ENCODE assay signal across 2 cellular contexts in genomic region chr10:73644015-73644743, GRCh38.
A peak's percentile ranks its signal among the peaks of the same experiment; 100 is the strongest.
TF ChIP-seq lines count a peak whose summit lies in the region.

No MANE protein-coding gene starts in this region.

TF ChIP-seq in GM23338, 12 proteins besides CTCF, POLR2A, EP300 and RAD21:
- no peak for TF ChIP-seq STAT1 (IDR thresholded peaks at IDR 0.05; ENCODE audit: unreplicated experiment)
- no peak for TF ChIP-seq NANOG (IDR thresholded peaks at IDR 0.05; ENCODE audit: borderline replicate concordance)
- TF ChIP-seq EZH2 (IDR thresholded peaks at IDR 0.05; ENCODE audit: low read depth, unreplicated experiment), result no peak
- TF ChIP-seq, protein P1, sequence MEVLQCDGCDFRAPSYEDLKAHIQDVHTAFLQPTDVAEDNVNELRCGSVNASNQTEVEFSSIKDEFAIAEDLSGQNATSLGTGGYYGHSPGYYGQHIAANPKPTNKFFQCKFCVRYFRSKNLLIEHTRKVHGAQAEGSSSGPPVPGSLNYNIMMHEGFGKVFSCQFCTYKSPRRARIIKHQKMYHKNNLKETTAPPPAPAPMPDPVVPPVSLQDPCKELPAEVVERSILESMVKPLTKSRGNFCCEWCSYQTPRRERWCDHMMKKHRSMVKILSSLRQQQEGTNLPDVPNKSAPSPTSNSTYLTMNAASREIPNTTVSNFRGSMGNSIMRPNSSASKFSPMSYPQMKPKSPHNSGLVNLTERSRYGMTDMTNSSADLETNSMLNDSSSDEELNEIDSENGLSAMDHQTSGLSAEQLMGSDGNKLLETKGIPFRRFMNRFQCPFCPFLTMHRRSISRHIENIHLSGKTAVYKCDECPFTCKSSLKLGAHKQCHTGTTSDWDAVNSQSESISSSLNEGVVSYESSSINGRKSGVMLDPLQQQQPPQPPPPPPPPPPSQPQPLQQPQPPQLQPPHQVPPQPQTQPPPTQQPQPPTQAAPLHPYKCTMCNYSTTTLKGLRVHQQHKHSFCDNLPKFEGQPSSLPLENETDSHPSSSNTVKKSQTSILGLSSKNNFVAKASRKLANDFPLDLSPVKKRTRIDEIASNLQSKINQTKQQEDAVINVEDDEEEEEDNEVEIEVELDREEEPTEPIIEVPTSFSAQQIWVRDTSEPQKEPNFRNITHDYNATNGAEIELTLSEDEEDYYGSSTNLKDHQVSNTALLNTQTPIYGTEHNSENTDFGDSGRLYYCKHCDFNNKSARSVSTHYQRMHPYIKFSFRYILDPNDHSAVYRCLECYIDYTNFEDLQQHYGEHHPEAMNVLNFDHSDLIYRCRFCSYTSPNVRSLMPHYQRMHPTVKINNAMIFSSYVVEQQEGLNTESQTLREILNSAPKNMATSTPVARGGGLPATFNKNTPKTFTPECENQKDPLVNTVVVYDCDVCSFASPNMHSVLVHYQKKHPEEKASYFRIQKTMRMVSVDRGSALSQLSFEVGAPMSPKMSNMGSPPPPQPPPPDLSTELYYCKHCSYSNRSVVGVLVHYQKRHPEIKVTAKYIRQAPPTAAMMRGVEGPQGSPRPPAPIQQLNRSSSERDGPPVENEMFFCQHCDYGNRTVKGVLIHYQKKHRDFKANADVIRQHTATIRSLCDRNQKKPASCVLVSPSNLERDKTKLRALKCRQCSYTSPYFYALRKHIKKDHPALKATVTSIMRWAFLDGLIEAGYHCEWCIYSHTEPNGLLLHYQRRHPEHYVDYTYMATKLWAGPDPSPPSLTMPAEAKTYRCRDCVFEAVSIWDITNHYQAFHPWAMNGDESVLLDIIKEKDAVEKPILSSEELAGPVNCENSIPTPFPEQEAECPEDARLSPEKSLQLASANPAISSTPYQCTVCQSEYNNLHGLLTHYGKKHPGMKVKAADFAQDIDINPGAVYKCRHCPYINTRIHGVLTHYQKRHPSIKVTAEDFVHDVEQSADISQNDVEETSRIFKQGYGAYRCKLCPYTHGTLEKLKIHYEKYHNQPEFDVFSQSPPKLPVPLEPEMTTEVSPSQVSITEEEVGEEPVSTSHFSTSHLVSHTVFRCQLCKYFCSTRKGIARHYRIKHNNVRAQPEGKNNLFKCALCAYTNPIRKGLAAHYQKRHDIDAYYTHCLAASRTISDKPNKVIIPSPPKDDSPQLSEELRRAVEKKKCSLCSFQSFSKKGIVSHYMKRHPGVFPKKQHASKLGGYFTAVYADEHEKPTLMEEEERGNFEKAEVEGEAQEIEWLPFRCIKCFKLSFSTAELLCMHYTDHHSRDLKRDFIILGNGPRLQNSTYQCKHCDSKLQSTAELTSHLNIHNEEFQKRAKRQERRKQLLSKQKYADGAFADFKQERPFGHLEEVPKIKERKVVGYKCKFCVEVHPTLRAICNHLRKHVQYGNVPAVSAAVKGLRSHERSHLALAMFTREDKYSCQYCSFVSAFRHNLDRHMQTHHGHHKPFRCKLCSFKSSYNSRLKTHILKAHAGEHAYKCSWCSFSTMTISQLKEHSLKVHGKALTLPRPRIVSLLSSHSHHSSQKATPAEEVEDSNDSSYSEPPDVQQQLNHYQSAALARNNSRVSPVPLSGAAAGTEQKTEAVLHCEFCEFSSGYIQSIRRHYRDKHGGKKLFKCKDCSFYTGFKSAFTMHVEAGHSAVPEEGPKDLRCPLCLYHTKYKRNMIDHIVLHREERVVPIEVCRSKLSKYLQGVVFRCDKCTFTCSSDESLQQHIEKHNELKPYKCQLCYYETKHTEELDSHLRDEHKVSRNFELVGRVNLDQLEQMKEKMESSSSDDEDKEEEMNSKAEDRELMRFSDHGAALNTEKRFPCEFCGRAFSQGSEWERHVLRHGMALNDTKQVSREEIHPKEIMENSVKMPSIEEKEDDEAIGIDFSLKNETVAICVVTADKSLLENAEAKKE (CRISPR knock-in tag; IDR thresholded peaks at IDR 0.05), result no peak
- TF ChIP-seq JUNB (IDR thresholded peaks at IDR 0.05; ENCODE audit: unreplicated experiment), result no peak
- no peak for TF ChIP-seq EZH2phosphoT487 (IDR thresholded peaks at IDR 0.05; ENCODE audit: unreplicated experiment)
- TF ChIP-seq POLR2AphosphoS5 (IDR thresholded peaks at IDR 0.05; ENCODE audit: low read depth), result no peak
- TF ChIP-seq ZNF114 (CRISPR knock-in tag; IDR thresholded peaks at IDR 0.05), result no peak
- TF ChIP-seq, protein P2, sequence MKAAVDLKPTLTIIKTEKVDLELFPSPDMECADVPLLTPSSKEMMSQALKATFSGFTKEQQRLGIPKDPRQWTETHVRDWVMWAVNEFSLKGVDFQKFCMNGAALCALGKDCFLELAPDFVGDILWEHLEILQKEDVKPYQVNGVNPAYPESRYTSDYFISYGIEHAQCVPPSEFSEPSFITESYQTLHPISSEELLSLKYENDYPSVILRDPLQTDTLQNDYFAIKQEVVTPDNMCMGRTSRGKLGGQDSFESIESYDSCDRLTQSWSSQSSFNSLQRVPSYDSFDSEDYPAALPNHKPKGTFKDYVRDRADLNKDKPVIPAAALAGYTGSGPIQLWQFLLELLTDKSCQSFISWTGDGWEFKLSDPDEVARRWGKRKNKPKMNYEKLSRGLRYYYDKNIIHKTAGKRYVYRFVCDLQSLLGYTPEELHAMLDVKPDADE (IDR thresholded peaks at IDR 0.05), result no peak

TF ChIP-seq in HepG2, 621 proteins besides CTCF, POLR2A, EP300 and RAD21:
- 0 out of 2 replicates have a peak, but pooled peaks have one; percentile 20 for TF ChIP-seq SAP130 (CRISPR knock-in tag; IDR thresholded peaks at IDR 0.05; ENCODE audit: low read depth)
- no peak for TF ChIP-seq FOSL2 (CRISPR knock-in tag; IDR thresholded peaks at IDR 0.05)
- peak; percentile 60 for TF ChIP-seq HNRNPK (IDR thresholded peaks at IDR 0.05; ENCODE audit: low read depth, low read length, poor library complexity, severe bottlenecking)
- peak; percentile 98 for TF ChIP-seq SMC3 (IDR thresholded peaks at IDR 0.05; ENCODE audit: low read length)
- no peak for TF ChIP-seq ZNF557 (CRISPR knock-in tag; IDR thresholded peaks at IDR 0.05)
- no peak for TF ChIP-seq MAZ (IDR thresholded peaks at IDR 0.05; ENCODE audit: borderline replicate concordance, low read depth, low read length)
- TF ChIP-seq MAZ (CRISPR knock-in tag; IDR thresholded peaks at IDR 0.05; ENCODE audit: low read depth), result peak; percentile 44; the same call in 1 of the 2 replicates
- TF ChIP-seq, protein P3, sequence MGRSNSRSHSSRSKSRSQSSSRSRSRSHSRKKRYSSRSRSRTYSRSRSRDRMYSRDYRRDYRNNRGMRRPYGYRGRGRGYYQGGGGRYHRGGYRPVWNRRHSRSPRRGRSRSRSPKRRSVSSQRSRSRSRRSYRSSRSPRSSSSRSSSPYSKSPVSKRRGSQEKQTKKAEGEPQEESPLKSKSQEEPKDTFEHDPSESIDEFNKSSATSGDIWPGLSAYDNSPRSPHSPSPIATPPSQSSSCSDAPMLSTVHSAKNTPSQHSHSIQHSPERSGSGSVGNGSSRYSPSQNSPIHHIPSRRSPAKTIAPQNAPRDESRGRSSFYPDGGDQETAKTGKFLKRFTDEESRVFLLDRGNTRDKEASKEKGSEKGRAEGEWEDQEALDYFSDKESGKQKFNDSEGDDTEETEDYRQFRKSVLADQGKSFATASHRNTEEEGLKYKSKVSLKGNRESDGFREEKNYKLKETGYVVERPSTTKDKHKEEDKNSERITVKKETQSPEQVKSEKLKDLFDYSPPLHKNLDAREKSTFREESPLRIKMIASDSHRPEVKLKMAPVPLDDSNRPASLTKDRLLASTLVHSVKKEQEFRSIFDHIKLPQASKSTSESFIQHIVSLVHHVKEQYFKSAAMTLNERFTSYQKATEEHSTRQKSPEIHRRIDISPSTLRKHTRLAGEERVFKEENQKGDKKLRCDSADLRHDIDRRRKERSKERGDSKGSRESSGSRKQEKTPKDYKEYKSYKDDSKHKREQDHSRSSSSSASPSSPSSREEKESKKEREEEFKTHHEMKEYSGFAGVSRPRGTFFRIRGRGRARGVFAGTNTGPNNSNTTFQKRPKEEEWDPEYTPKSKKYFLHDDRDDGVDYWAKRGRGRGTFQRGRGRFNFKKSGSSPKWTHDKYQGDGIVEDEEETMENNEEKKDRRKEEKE (IDR thresholded peaks at IDR 0.05), result no peak
- TF ChIP-seq ZSCAN30 (CRISPR knock-in tag; IDR thresholded peaks at IDR 0.05), result no peak
- TF ChIP-seq MYC (CRISPR knock-in tag; IDR thresholded peaks at IDR 0.05; ENCODE audit: borderline replicate concordance), result no peak
- TF ChIP-seq STAG1 (CRISPR knock-in tag; IDR thresholded peaks at IDR 0.05), result peak; percentile 97
- TF ChIP-seq, protein P4, sequence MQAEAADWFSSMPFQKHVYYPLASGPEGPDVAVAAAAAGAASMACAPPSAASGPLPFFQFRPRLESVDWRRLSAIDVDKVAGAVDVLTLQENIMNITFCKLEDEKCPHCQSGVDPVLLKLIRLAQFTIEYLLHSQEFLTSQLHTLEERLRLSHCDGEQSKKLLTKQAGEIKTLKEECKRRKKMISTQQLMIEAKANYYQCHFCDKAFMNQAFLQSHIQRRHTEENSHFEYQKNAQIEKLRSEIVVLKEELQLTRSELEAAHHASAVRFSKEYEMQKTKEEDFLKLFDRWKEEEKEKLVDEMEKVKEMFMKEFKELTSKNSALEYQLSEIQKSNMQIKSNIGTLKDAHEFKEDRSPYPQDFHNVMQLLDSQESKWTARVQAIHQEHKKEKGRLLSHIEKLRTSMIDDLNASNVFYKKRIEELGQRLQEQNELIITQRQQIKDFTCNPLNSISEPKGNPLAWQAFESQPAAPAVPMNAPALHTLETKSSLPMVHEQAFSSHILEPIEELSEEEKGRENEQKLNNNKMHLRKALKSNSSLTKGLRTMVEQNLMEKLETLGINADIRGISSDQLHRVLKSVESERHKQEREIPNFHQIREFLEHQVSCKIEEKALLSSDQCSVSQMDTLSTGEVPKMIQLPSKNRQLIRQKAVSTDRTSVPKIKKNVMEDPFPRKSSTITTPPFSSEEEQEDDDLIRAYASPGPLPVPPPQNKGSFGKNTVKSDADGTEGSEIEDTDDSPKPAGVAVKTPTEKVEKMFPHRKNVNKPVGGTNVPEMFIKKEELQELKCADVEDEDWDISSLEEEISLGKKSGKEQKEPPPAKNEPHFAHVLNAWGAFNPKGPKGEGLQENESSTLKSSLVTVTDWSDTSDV (CRISPR knock-in tag; IDR thresholded peaks at IDR 0.05), result no peak
- TF ChIP-seq, protein P5, sequence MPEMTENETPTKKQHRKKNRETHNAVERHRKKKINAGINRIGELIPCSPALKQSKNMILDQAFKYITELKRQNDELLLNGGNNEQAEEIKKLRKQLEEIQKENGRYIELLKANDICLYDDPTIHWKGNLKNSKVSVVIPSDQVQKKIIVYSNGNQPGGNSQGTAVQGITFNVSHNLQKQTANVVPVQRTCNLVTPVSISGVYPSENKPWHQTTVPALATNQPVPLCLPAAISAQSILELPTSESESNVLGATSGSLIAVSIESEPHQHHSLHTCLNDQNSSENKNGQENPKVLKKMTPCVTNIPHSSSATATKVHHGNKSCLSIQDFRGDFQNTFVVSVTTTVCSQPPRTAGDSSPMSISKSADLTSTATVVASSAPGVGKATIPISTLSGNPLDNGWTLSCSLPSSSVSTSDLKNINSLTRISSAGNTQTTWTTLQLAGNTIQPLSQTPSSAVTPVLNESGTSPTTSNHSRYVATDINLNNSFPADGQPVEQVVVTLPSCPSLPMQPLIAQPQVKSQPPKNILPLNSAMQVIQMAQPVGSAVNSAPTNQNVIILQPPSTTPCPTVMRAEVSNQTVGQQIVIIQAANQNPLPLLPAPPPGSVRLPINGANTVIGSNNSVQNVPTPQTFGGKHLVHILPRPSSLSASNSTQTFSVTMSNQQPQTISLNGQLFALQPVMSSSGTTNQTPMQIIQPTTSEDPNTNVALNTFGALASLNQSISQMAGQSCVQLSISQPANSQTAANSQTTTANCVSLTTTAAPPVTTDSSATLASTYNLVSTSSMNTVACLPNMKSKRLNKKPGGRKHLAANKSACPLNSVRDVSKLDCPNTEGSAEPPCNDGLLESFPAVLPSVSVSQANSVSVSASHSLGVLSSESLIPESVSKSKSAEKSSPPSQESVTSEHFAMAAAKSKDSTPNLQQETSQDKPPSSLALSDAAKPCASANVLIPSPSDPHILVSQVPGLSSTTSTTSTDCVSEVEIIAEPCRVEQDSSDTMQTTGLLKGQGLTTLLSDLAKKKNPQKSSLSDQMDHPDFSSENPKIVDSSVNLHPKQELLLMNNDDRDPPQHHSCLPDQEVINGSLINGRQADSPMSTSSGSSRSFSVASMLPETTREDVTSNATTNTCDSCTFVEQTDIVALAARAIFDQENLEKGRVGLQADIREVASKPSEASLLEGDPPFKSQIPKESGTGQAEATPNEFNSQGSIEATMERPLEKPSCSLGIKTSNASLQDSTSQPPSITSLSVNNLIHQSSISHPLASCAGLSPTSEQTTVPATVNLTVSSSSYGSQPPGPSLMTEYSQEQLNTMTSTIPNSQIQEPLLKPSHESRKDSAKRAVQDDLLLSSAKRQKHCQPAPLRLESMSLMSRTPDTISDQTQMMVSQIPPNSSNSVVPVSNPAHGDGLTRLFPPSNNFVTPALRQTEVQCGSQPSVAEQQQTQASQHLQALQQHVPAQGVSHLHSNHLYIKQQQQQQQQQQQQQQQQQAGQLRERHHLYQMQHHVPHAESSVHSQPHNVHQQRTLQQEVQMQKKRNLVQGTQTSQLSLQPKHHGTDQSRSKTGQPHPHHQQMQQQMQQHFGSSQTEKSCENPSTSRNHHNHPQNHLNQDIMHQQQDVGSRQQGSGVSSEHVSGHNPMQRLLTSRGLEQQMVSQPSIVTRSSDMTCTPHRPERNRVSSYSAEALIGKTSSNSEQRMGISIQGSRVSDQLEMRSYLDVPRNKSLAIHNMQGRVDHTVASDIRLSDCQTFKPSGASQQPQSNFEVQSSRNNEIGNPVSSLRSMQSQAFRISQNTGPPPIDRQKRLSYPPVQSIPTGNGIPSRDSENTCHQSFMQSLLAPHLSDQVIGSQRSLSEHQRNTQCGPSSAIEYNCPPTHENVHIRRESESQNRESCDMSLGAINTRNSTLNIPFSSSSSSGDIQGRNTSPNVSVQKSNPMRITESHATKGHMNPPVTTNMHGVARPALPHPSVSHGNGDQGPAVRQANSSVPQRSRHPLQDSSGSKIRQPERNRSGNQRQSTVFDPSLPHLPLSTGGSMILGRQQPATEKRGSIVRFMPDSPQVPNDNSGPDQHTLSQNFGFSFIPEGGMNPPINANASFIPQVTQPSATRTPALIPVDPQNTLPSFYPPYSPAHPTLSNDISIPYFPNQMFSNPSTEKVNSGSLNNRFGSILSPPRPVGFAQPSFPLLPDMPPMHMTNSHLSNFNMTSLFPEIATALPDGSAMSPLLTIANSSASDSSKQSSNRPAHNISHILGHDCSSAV (CRISPR knock-in tag; IDR thresholded peaks at IDR 0.05; ENCODE audit: borderline replicate concordance), result no peak
- no peak for TF ChIP-seq ZBTB8A (CRISPR knock-in tag; IDR thresholded peaks at IDR 0.05; ENCODE audit: borderline replicate concordance, low read depth)
- TF ChIP-seq YEATS2 (CRISPR knock-in tag; IDR thresholded peaks at IDR 0.05; ENCODE audit: borderline replicate concordance), result peak; percentile 22; the same call in 1 of the 2 replicates
- TF ChIP-seq DNMT1 (CRISPR knock-in tag; IDR thresholded peaks at IDR 0.05), result no peak
- 0 out of 2 replicates have a peak, but pooled peaks have one; percentile 19 for TF ChIP-seq KAT8 (CRISPR knock-in tag; IDR thresholded peaks at IDR 0.05)
- TF ChIP-seq ZNF891 (CRISPR knock-in tag; IDR thresholded peaks at IDR 0.05), result no peak
- no peak for TF ChIP-seq AKAP8 (CRISPR knock-in tag; IDR thresholded peaks at IDR 0.05)
- no peak for TF ChIP-seq ZKSCAN8 (CRISPR knock-in tag; IDR thresholded peaks at IDR 0.05; ENCODE audit: borderline replicate concordance)
- no peak for TF ChIP-seq ZNF777 (CRISPR knock-in tag; IDR thresholded peaks at IDR 0.05)
- TF ChIP-seq TP53 (CRISPR knock-in tag; conservative IDR thresholded peaks at IDR 0.05), result no peak
- TF ChIP-seq ZFAT (CRISPR knock-in tag; conservative IDR thresholded peaks at IDR 0.05), result no peak
- TF ChIP-seq HDAC2 (CRISPR knock-in tag; IDR thresholded peaks at IDR 0.05), result no peak
- TF ChIP-seq RNF2 (conservative IDR thresholded peaks at IDR 0.05; ENCODE audit: low read depth), result no peak
- TF ChIP-seq ZNF24 (IDR thresholded peaks at IDR 0.05), result peak; percentile 48; the same call in 1 of the 2 replicates
- TF ChIP-seq ERF (CRISPR knock-in tag; IDR thresholded peaks at IDR 0.05), result 0 out of 2 replicates have a peak, but pooled peaks have one; percentile 31
